8 cellular contexts compared by ENCODE assay signal in genomic region chr2:7031424-7032245, GRCh38.
DNase-seq lines count a peak whose midpoint lies in the region; ATAC-seq and TF ChIP-seq lines count a peak whose summit lies in the region.

No MANE protein-coding gene starts in this region.

- H3K27me3 Mint-ChIP-seq in endothelial cell (ENCODE audit: unreplicated experiment), result peaks cover 28% of the 10 kb centered on the region

- H3K27ac Mint-ChIP-seq in endothelial cell (ENCODE audit: unreplicated experiment), result peak overlapping the region; percentile 75

- DNase-seq in COR-L47 (lab: John Stamatoyannopoulos, UW) (peak; percentile 100), NCI-H1417 (lab: John Stamatoyannopoulos, UW) (peak; percentile 96 to 100 (median 100)), T-helper 9 cell (peak; percentile 37), endothelial cell (ENCODE audit: low spot score) (no peak), hypothalamus (lab: John Stamatoyannopoulos, UW) (no peak)
- DNase-seq in stimulated activated naive CD4-positive, alpha-beta T cell treated with Interleukin-2 at 50 U/mL for 16 hours (lab: John Stamatoyannopoulos, UW), result peak; percentile 29

- H3K4me3 Mint-ChIP-seq in endothelial cell (ENCODE audit: unreplicated experiment), result peak overlapping the region; percentile 69

- ATAC-seq in HG03196 (IDR thresholded peaks at IDR 0.05; ENCODE audit: unreplicated experiment) (no peak), GM18519 (IDR thresholded peaks at IDR 0.05; ENCODE audit: low FRiP score, unreplicated experiment) (no peak)

- peaks cover 60% of the 10 kb centered on the region for H3K4me1 Mint-ChIP-seq in endothelial cell (ENCODE audit: unreplicated experiment)

- TF ChIP-seq CTCF in endothelial cell (IDR thresholded peaks at IDR 0.05; ENCODE audit: unreplicated experiment), result no peak

- no peaks in the 10 kb centered on the region for H3K9me3 Mint-ChIP-seq in endothelial cell (ENCODE audit: unreplicated experiment)

- H3K36me3 Mint-ChIP-seq in endothelial cell (ENCODE audit: low read depth, unreplicated experiment), result peaks cover 68% of the 10 kb centered on the region

Comparison
In these comparisons a context has a peak if more than half of its experiments do, and no peak if none do; other contexts are left out.
1. DNase-seq: peak in COR-L47 (single experiment), NCI-H1417 (3 of 3), T-helper 9 cell (single experiment) and stimulated activated naive CD4-positive, alpha-beta T cell treated with Interleukin-2 at 50 U/mL for 16 hours (single experiment); none in endothelial cell (single experiment) and hypothalamus (0 of 51).